In genomic region chr12:78585132-78585531, GRCh38 we compare ENCODE assay signal across 26 cellular contexts.
"Had no signal": no experiment of that assay in that cellular context is flagged by ENCODE, and none has a peak within 500 bp of the region (broad histone marks: within the 10 kb centered on the region; RNA-seq: fewer than 3 reads in every experiment).

No MANE protein-coding gene starts in this region.

- H3K4me1 ChIP-seq: left ventricle myocardium inferior, neural progenitor cell, parathyroid adenoma, right atrium auricular region, stomach, testis, thyroid gland, transverse colon, upper lobe of right lung had no signal

- FAIRE-seq: urothelium cell line had no signal

- DNase-seq: hypothalamus; immature natural killer cell; left ventricle myocardium inferior; naive B cell; natural killer cell; nephron progenitor cell; occipital lobe; stimulated activated CD4-positive, alpha-beta T cell treated with anti-CD3 and anti-CD28 coated beads, Interleukin-12 subunit alpha, Interleukin-12 subunit beta, amount 100 ng/mL, for 4 hours; stimulated activated CD4-positive, alpha-beta T cell treated with anti-CD3 and anti-CD28 coated beads, Interleukin-15, amount 100 ng/mL, for 24 hours; stimulated activated CD4-positive, alpha-beta T cell treated with anti-CD3 and anti-CD28 coated beads, Interleukin-2, amount 100 ng/mL, for 24 hours; stimulated activated CD4-positive, alpha-beta T cell treated with anti-CD3 and anti-CD28 coated beads, Interleukin-4, amount 100 ng/mL, for 1 hour; stimulated activated naive B cell treated with anti-CD40 and anti-IgM and Interleukin-4, amounts not matched to agents 10 μg/mL and 1 μg/mL and 100 μg/mL, for 72 hours; stimulated activated naive CD8-positive, alpha-beta T cell treated with anti-CD3 and anti-CD28 coated beads, Interleukin-15, Interleukin-2, amounts not matched to agents 100 U/mL and 50 U/mL, for 24 hours; stomach; testis; thyroid gland; transverse colon; upper lobe of right lung had no signal

- H2AFZ ChIP-seq: neural progenitor cell, parathyroid adenoma had no signal

- ATAC-seq: natural killer cell; sciatic nerve; stimulated activated naive B cell treated with anti-CD40 and anti-IgM and Interleukin-4, amounts not matched to agents 10 μg/mL and 1 μg/mL and 100 μg/mL, for 72 hours; stimulated activated naive CD8-positive, alpha-beta T cell treated with anti-CD3 and anti-CD28 coated beads, Interleukin-15, Interleukin-2, amounts not matched to agents 100 U/mL and 50 U/mL, for 24 hours; upper lobe of right lung had no signal

- H3K36me3 ChIP-seq: left ventricle myocardium inferior, neural progenitor cell, neutrophil, right atrium auricular region, stomach, thyroid gland, transverse colon, upper lobe of right lung had no signal

- H3K4me2 ChIP-seq: neural progenitor cell had no signal

- H3K4me3 ChIP-seq: left ventricle myocardium inferior, lung, neural progenitor cell, right atrium auricular region, skin epidermis, stomach, testis, thyroid gland, transverse colon, upper lobe of right lung had no signal

- H3K27ac ChIP-seq: left ventricle myocardium inferior, neural progenitor cell, neutrophil, parathyroid adenoma, right atrium auricular region, skin epidermis, stomach, testis, thyroid gland, transverse colon, upper lobe of right lung had no signal

- H3K79me2 ChIP-seq: parathyroid adenoma had no signal

- H3K9me3 ChIP-seq: testis, thyroid gland had no signal
